In the genomic region with DNA sequence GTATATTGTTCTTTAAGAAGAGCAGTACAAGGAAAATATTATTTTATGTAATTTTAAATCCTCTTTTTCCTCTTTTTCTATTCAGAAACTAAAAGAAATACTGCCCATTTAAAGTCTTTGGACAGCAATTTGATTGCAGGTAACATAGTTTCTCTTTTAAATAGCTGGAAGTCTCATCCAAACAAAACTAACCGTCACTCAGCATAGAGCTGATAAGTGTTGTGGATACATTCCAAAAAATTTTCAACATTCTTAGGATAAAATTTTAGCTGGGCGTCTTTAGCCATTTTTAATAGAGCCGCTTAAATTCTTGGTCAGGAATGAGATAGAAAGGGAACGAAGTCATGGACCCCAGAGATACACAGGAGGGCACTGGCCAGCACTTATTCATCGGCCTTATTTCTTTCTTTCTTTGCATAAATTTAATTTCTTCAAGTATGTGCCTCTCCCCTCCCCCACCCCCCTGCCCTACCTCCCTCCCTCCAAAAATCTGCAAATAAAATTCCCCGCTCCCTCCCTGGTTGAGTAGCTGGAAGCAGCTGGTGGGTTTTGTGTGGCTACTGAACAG, we compare ENCODE assay signal across 1 cellular context.
TF ChIP-seq lines count a peak whose summit lies in the region.

No MANE protein-coding gene starts in this region.

TF ChIP-seq in A549, 52 proteins besides CTCF, POLR2A, EP300 and RAD21 (continued from another document):
- TF ChIP-seq, protein P1, sequence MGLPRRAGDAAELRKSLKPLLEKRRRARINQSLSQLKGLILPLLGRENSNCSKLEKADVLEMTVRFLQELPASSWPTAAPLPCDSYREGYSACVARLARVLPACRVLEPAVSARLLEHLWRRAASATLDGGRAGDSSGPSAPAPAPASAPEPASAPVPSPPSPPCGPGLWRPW (IDR thresholded peaks at IDR 0.05): no peak
- TF ChIP-seq PHF8 (IDR thresholded peaks at IDR 0.05; ENCODE audit: borderline replicate concordance, low read depth) (no peak), CHD2 (IDR thresholded peaks at IDR 0.05; ENCODE audit: low read length, partially characterized antibody) (no peak), MYC (IDR thresholded peaks at IDR 0.05; ENCODE audit: borderline replicate concordance, low read length) (no peak), FOSL2 (IDR thresholded peaks at IDR 0.05) (no peak), FOSL2 (CRISPR knock-in tag; IDR thresholded peaks at IDR 0.05) (no peak), JUN (IDR thresholded peaks at IDR 0.05) (no peak), HOXA7 (CRISPR knock-in tag; IDR thresholded peaks at IDR 0.05) (no peak), ZSCAN20 (CRISPR knock-in tag; IDR thresholded peaks at IDR 0.05) (no peak)
- TF ChIP-seq, protein P2, sequence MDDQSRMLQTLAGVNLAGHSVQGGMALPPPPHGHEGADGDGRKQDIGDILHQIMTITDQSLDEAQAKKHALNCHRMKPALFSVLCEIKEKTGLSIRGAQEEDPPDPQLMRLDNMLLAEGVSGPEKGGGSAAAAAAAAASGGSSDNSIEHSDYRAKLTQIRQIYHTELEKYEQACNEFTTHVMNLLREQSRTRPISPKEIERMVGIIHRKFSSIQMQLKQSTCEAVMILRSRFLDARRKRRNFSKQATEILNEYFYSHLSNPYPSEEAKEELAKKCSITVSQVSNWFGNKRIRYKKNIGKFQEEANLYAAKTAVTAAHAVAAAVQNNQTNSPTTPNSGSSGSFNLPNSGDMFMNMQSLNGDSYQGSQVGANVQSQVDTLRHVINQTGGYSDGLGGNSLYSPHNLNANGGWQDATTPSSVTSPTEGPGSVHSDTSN (IDR thresholded peaks at IDR 0.05): no peak
TF ChIP-seq in A549: peak in this region for 0.
